20 cellular contexts compared by ENCODE assay signal in the genomic region with DNA sequence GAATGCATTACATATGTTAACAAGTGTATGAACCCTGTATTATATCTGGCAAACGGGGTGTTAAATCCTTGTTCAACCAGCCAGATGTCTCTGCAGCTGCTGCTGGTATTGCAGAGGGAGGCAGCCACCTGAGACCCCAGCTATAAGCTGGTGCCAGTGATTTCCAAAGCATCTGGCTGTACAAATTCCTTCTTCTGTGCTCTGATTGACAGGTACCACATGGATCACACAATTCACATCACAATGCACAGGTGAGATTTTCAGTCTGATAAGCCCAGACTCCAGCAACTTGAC. TPM values are rescaled to one million over a fixed set of nuclear protein-coding genes. Genes with fewer than 3 reads are reported as not detected.
A peak's percentile ranks its signal among the peaks of the same experiment; 100 is the strongest.
DNase-seq lines count a peak whose midpoint lies in the region; TF ChIP-seq lines count a peak whose summit lies in the region.
"Had no signal": no experiment of that assay in that cellular context is flagged by ENCODE, and none has a peak within 500 bp of the region (broad histone marks: within the 10 kb centered on the region; RNA-seq: fewer than 3 reads in every experiment).

No MANE protein-coding gene starts in this region.

- H3K4me3 ChIP-seq in iPS-18a (ENCODE audit: low read length): peak overlapping the region; percentile 29

- H3K9ac ChIP-seq in H9 (ENCODE audit: extremely low read depth, insufficient read length, low read length): no peak overlapping the region
- no peak overlapping the region for H3K9ac ChIP-seq in iPS-18a (ENCODE audit: low read length)
- H3K9ac ChIP-seq: SK-N-SH had no signal

- H3K4me3 Mint-ChIP-seq in H9: peak overlapping the region in 1 of 2 experiments; percentile 47; a peak in 1 of 5 replicates
- H3K4me3 Mint-ChIP-seq: B cell; CD8-positive, alpha-beta memory T cell; T-helper 1 cell treated with Interleukin-12 subunit alpha and Interleukin-12 subunit beta and Interleukin-4 antibody, amounts not matched to agents 30 μg/mL and 1 μg/mL, for 36 hours had no signal

- H2BK12ac ChIP-seq in H9 (ENCODE audit: insufficient read length, low read depth, low read length): no peak overlapping the region

- H3K9me3 ChIP-seq in H9 (ENCODE audit: control insufficient read depth, low read depth, low read length): no peaks in the 10 kb centered on the region
- H3K9me3 ChIP-seq in iPS-18a (ENCODE audit: control insufficient read depth, low read depth, low read length): no peaks in the 10 kb centered on the region
- H3K9me3 ChIP-seq: SK-N-SH had no signal

- peaks cover 2% of the 10 kb centered on the region for H3K27me3 Mint-ChIP-seq in H9 (ENCODE audit: low read depth)
- H3K27me3 Mint-ChIP-seq: B cell had no signal

- H4K20me1 ChIP-seq in H9 (ENCODE audit: control insufficient read depth, insufficient read depth, insufficient read length): no peaks in the 10 kb centered on the region

- H3K36me3 Mint-ChIP-seq in H9 (ENCODE audit: insufficient read depth in 1 of 3, low read depth in 3 of 3): peaks cover 10 to 18% (median 14%) of the 10 kb centered on the region in 3 experiments; a peak in 6 of 7 replicates
- H3K36me3 Mint-ChIP-seq: CD8-positive, alpha-beta memory T cell had no signal

- H3K23me2 ChIP-seq in H9 (ENCODE audit: insufficient read length, low read depth, low read length, poor library complexity, severe bottlenecking): no peaks in the 10 kb centered on the region

- peaks cover 14% of the 10 kb centered on the region for H3K4me1 ChIP-seq in H9 (ENCODE audit: insufficient read depth, low read length)
- peaks cover 54% of the 10 kb centered on the region for H3K4me1 ChIP-seq in iPS-18a (ENCODE audit: control insufficient read depth, low read depth, low read length)

- H3T11ph ChIP-seq in H9 (ENCODE audit: low read length): no peak overlapping the region

- H4K91ac ChIP-seq in H9 (ENCODE audit: insufficient read length, low read depth, low read length): no peak overlapping the region

- TF ChIP-seq CTCF in H9 (conservative IDR thresholded peaks at IDR 0.05): no peak

- peaks cover 57 to 61% of the 10 kb centered on the region in 2 experiments for H3K4me1 Mint-ChIP-seq in H9
- H3K4me1 Mint-ChIP-seq: B cell; CD8-positive, alpha-beta memory T cell had no signal

- intact Hi-C loops in head of caudate nucleus (cut with DNase I): no loop called here

- no peaks in the 10 kb centered on the region for H3K36me3 ChIP-seq in iPS-18a (ENCODE audit: control insufficient read depth, low read depth, low read length)

- H3K14ac ChIP-seq in H9 (ENCODE audit: insufficient read depth, low read length): no peak overlapping the region

- H3K4me2 ChIP-seq in H9 (ENCODE audit: insufficient read depth, insufficient read length, low read length): peak overlapping the region; percentile 49
- H3K4me2 ChIP-seq: SK-N-SH had no signal

- no peak overlapping the region for H3K23ac ChIP-seq in H9 (ENCODE audit: insufficient read length, low read depth, low read length)

- H3K9me3 Mint-ChIP-seq in H9: no peaks in the 10 kb centered on the region; a peak in 2 of 5 replicates
- H3K9me3 Mint-ChIP-seq: CD8-positive, alpha-beta memory T cell; T-helper 1 cell treated with Interleukin-12 subunit alpha and Interleukin-12 subunit beta and Interleukin-4 antibody, amounts not matched to agents 30 μg/mL and 1 μg/mL, for 36 hours had no signal

- H3K27ac Mint-ChIP-seq in H9: peak overlapping the region; percentile 49 to 96 (median 81); a peak in 5 of 7 replicates
- H3K27ac Mint-ChIP-seq: B cell; CD8-positive, alpha-beta memory T cell; T-helper 1 cell treated with Interleukin-12 subunit alpha and Interleukin-12 subunit beta and Interleukin-4 antibody, amounts not matched to agents 30 μg/mL and 1 μg/mL, for 36 hours had no signal

- H3K27ac ChIP-seq in H9 (ENCODE audit: insufficient read length, low read depth, low read length) (no peak overlapping the region), iPS-18a (ENCODE audit: low read length) (no peak overlapping the region), substantia nigra (ENCODE audit: low read depth, low read length, poor library complexity, severe bottlenecking) (no peak overlapping the region)
- H3K27ac ChIP-seq: 22Rv1, C4-2B had no signal

- WGBS in H9 (ENCODE audit: extremely low coverage, insufficient read length, low lambda C conversion rate): no CpG with 5 or more reads among the region's 1 CpG

- H3K79me2 ChIP-seq in H9 (ENCODE audit: insufficient read depth, low read length): no peaks in the 10 kb centered on the region; the same call in 1 of the 2 replicates

- H2AFZ ChIP-seq in H9 (ENCODE audit: low read length): no peak overlapping the region

- H4K5ac ChIP-seq in H9 (ENCODE audit: insufficient read length, low read depth, low read length): no peak overlapping the region

- no peak overlapping the region for H2BK15ac ChIP-seq in H9 (ENCODE audit: low read depth, low read length)

- H3K4ac ChIP-seq in H9 (ENCODE audit: low read depth, low read length): no peak overlapping the region

- no peak overlapping the region for H2BK120ac ChIP-seq in H9 (ENCODE audit: low read depth, low read length, poor library complexity, severe bottlenecking)

- no peak overlapping the region for H4K8ac ChIP-seq in H9 (replicated peaks; ENCODE audit: insufficient read length, low read depth, low read length)

- H3K56ac ChIP-seq in H9 (ENCODE audit: insufficient read length, low read depth, low read length): no peak overlapping the region

- peak; percentile 10 for DNase-seq in DMS 273 (lab: John Stamatoyannopoulos, UW; ENCODE audit: unreplicated experiment)
- DNase-seq in DMS 273 treated with DMSO at 0.1 percent for 48 hours (lab: John Stamatoyannopoulos, UW): no peak
- DNase-seq in H9: no peak
- peak; percentile 4 for DNase-seq in NCI-H2227 treated with DMSO at 0.1 percent for 48 hours (lab: John Stamatoyannopoulos, UW)
- DNase-seq in substantia nigra (lab: John Stamatoyannopoulos, UW): no peak
- DNase-seq in head of caudate nucleus: no peak
- DNase-seq in ureter (ENCODE audit: low spot score): no peak
- DNase-seq: CD8-positive, alpha-beta memory T cell; DMS153; HCEC 1CT; NCI-H1048; NCI-H187; NCI-H526; SK-N-SH; SW 1271 had no signal

- H3K27me3 ChIP-seq in H9 (ENCODE audit: insufficient read depth, low read length): no peaks in the 10 kb centered on the region
- no peaks in the 10 kb centered on the region for H3K27me3 ChIP-seq in iPS-18a (ENCODE audit: control insufficient read depth, insufficient read depth, low read length)

- H3K79me1 ChIP-seq in H9 (ENCODE audit: insufficient read depth, low read depth, low read length, poor library complexity, severe bottlenecking): no peaks in the 10 kb centered on the region

- H3K18ac ChIP-seq in H9 (ENCODE audit: insufficient read length, low read depth, low read length): no peak overlapping the region

- no peak overlapping the region for H2BK20ac ChIP-seq in H9 (ENCODE audit: low read depth, low read length, poor library complexity, severe bottlenecking)

- no peak overlapping the region for H2BK5ac ChIP-seq in H9 (ENCODE audit: insufficient read length, low read length)

- H2AK5ac ChIP-seq in H9 (ENCODE audit: insufficient read length, low read length): no peak overlapping the region

RNA-seq across cellular contexts. Expression of a gene that starts 19.7 kb away (rescaled TPM):
- total RNA-seq in H9 (2021): 3.4 and 3.5 TPM in 2 replicates
- not detected for total RNA-seq in ureter
- total RNA-seq: B cell had no signal

Comparison
In these comparisons a context has a peak if more than half of its experiments do, and no peak if none do; other contexts are left out.
1. DNase-seq: peak in DMS 273 (single experiment) and NCI-H2227 treated with DMSO at 0.1 percent for 48 hours (single experiment); none in DMS 273 treated with DMSO at 0.1 percent for 48 hours (single experiment), H9 (single experiment), substantia nigra (0 of 49), head of caudate nucleus (0 of 42) and ureter (single experiment).